ENCODE assay signal across 17 cellular contexts in genomic region chr17:50268632-50269287, GRCh38. TPM values are rescaled to one million over a fixed set of nuclear protein-coding genes. Genes with fewer than 3 reads are reported as not detected.
DNase-seq lines count a peak whose midpoint lies in the region; ATAC-seq and TF ChIP-seq lines count a peak whose summit lies in the region.
"Had no signal": no experiment of that assay in that cellular context is flagged by ENCODE, and none has a peak within 500 bp of the region (broad histone marks: within the 10 kb centered on the region; RNA-seq: fewer than 3 reads in every experiment).

No MANE protein-coding gene starts in this region.

- H3K4me1 Mint-ChIP-seq in activated CD4-positive, alpha-beta T cell treated with anti-CD3 and anti-CD28 coated beads for 36 hours, result peaks cover 5% of the 10 kb centered on the region
- peaks cover 9% of the 10 kb centered on the region for H3K4me1 Mint-ChIP-seq in stimulated activated effector memory CD8-positive, alpha-beta T cell treated with anti-CD3 and anti-CD28 coated beads, Interleukin-12 subunit alpha, Interleukin-12 subunit beta, amount 100 ng/mL, for 72 hours

- no peak overlapping the region for H3K4me3 Mint-ChIP-seq in activated CD4-positive, alpha-beta T cell treated with anti-CD3 and anti-CD28 coated beads for 36 hours
- no peak overlapping the region for H3K4me3 Mint-ChIP-seq in stimulated activated effector memory CD8-positive, alpha-beta T cell treated with anti-CD3 and anti-CD28 coated beads, Interleukin-12 subunit alpha, Interleukin-12 subunit beta, amount 100 ng/mL, for 72 hours
- H3K4me3 Mint-ChIP-seq: CD8-positive, alpha-beta memory T cell; effector memory CD8-positive, alpha-beta T cell; stimulated activated naive CD8-positive, alpha-beta T cell treated with anti-CD3 and anti-CD28 coated beads, Interleukin-15, amount 100 ng/mL, for 72 hours had no signal

- peaks cover 12% of the 10 kb centered on the region for H3K27me3 Mint-ChIP-seq in activated CD4-positive, alpha-beta T cell treated with anti-CD3 and anti-CD28 coated beads for 36 hours

- no peak for TF ChIP-seq EP300 in transverse colon (IDR thresholded peaks at IDR 0.05; ENCODE audit: low read depth)

- TF ChIP-seq POLR2A in transverse colon (IDR thresholded peaks at IDR 0.05), result no peak

- H3K36me3 ChIP-seq in transverse colon, result no peaks in the 10 kb centered on the region
- H3K36me3 ChIP-seq: pancreas, spleen had no signal

- POLR2A ChIA-PET in activated CD4-positive, alpha-beta T cell treated with anti-CD3 and anti-CD28 coated beads for 36 hours (lab: Charles Lee), result no interaction called here

- H3K4me3 ChIP-seq in cardiac fibroblast (replicated peaks in 1 of 2; ENCODE audit: low read depth in 2 of 2, low read length in 2 of 2) (no peak overlapping the region), transverse colon (no peak overlapping the region)
- H3K4me3 ChIP-seq: pancreas, spleen had no signal

- no peak for ATAC-seq in activated CD4-positive, alpha-beta T cell treated with anti-CD3 and anti-CD28 coated beads for 36 hours
- ATAC-seq in left lobe of liver (no peak), GM18511 (IDR thresholded peaks at IDR 0.05; ENCODE audit: unreplicated experiment) (no peak)
- ATAC-seq in stimulated activated effector memory CD8-positive, alpha-beta T cell treated with anti-CD3 and anti-CD28 coated beads, Interleukin-12 subunit alpha, Interleukin-12 subunit beta, amount 100 ng/mL, for 72 hours, result no peak
- ATAC-seq: effector memory CD8-positive, alpha-beta T cell; pancreas; stimulated activated naive CD8-positive, alpha-beta T cell treated with anti-CD3 and anti-CD28 coated beads, Interleukin-15, amount 100 ng/mL, for 72 hours had no signal

- intact Hi-C loops in activated CD4-positive, alpha-beta T cell treated with anti-CD3 and anti-CD28 coated beads for 36 hours (cut with DNase I, micrococcal nuclease), result no loop called here
- intact Hi-C loops in transverse colon (cut with DNase I; ENCODE audit: low total_unique reads), result no loop called here

- H3K27ac Mint-ChIP-seq in activated CD4-positive, alpha-beta T cell treated with anti-CD3 and anti-CD28 coated beads for 36 hours, result no peak overlapping the region
- no peak overlapping the region for H3K27ac Mint-ChIP-seq in stimulated activated effector memory CD8-positive, alpha-beta T cell treated with anti-CD3 and anti-CD28 coated beads, Interleukin-12 subunit alpha, Interleukin-12 subunit beta, amount 100 ng/mL, for 72 hours
- H3K27ac Mint-ChIP-seq: effector memory CD8-positive, alpha-beta T cell; stimulated activated naive CD8-positive, alpha-beta T cell treated with anti-CD3 and anti-CD28 coated beads, Interleukin-15, amount 100 ng/mL, for 72 hours had no signal

- WGBS in transverse colon (ENCODE audit: low coverage in 1 of 2), 2 donors, result 20 to 74% methylated on average over 1 to 9 of the region's 9 CpGs

- H3K27ac ChIP-seq in transverse colon, result no peak overlapping the region
- H3K27ac ChIP-seq: pancreas, spleen had no signal

- peaks cover 2% of the 10 kb centered on the region for H3K27me3 ChIP-seq in transverse colon
- H3K27me3 ChIP-seq: pancreas had no signal

- H3K9me3 Mint-ChIP-seq in activated CD4-positive, alpha-beta T cell treated with anti-CD3 and anti-CD28 coated beads for 36 hours (ENCODE audit: low read depth), result no peaks in the 10 kb centered on the region
- no peaks in the 10 kb centered on the region for H3K9me3 Mint-ChIP-seq in stimulated activated effector memory CD8-positive, alpha-beta T cell treated with anti-CD3 and anti-CD28 coated beads, Interleukin-12 subunit alpha, Interleukin-12 subunit beta, amount 100 ng/mL, for 72 hours
- H3K9me3 Mint-ChIP-seq: effector memory CD8-positive, alpha-beta T cell; stimulated activated naive CD8-positive, alpha-beta T cell treated with anti-CD3 and anti-CD28 coated beads, Interleukin-15, amount 100 ng/mL, for 72 hours had no signal

- peak; percentile 3 for DNase-seq in activated CD4-positive, alpha-beta T cell treated with anti-CD3 and anti-CD28 coated beads for 36 hours
- no peak for DNase-seq in activated CD4-positive, alpha-beta T cell treated with anti-CD3 and anti-CD28 coated beads, Interleukin-2, amount 50 U/mL, for 48 hours
- DNase-seq in cardiac fibroblast (ENCODE audit: low read depth in 2 of 2) (peak; percentile 27 to 58), left lobe of liver (ENCODE audit: low spot score) (peak; percentile 35), transverse colon (peak; percentile 4), germinal center (ENCODE audit: low spot score) (no peak)
- DNase-seq in stimulated activated effector memory CD8-positive, alpha-beta T cell treated with anti-CD3 and anti-CD28 coated beads, Interleukin-12 subunit alpha, Interleukin-12 subunit beta, amount 100 ng/mL, for 72 hours (ENCODE audit: low spot score in 2 of 2), result no peak
- DNase-seq: CD8-positive, alpha-beta memory T cell; effector memory CD8-positive, alpha-beta T cell; foreskin melanocyte; KBM-7; NCI-H1105; stimulated activated naive CD8-positive, alpha-beta T cell treated with anti-CD3 and anti-CD28 coated beads, Interleukin-15, amount 100 ng/mL, for 72 hours had no signal

- H3K9me3 ChIP-seq in transverse colon, result no peaks in the 10 kb centered on the region
- H3K9me3 ChIP-seq: pancreas, spleen had no signal

- H3K36me3 Mint-ChIP-seq in activated CD4-positive, alpha-beta T cell treated with anti-CD3 and anti-CD28 coated beads for 36 hours (ENCODE audit: low read depth), result no peaks in the 10 kb centered on the region
- no peaks in the 10 kb centered on the region for H3K36me3 Mint-ChIP-seq in stimulated activated effector memory CD8-positive, alpha-beta T cell treated with anti-CD3 and anti-CD28 coated beads, Interleukin-12 subunit alpha, Interleukin-12 subunit beta, amount 100 ng/mL, for 72 hours
- H3K36me3 Mint-ChIP-seq: CD8-positive, alpha-beta memory T cell had no signal

- in situ Hi-C loops in transverse colon (cut with MboI; ENCODE audit: low pct_ligation_motif_present in 1 of 4, low pct_unique_long_range_greater_than_20kb in 1 of 4, low sequenced_read_pairs in 3 of 4), result loop anchor here in 2 of 4 donors (5.0 to 10.0 kb wide), 2 partner anchors 61 to 64 kb away; partner anchors contain the start of gene COL1A1 (in 1 of the 2)

- TF ChIP-seq CTCF in cardiac fibroblast (IDR thresholded peaks at IDR 0.05; ENCODE audit: low read depth, low read length) (no peak), transverse colon (IDR thresholded peaks at IDR 0.05) (no peak)

- CTCF ChIA-PET in activated CD4-positive, alpha-beta T cell treated with anti-CD3 and anti-CD28 coated beads for 36 hours (lab: Charles Lee), result interaction anchor here (0.7 to 3.7 kb wide), 12 partner anchors 13 to 175 kb away, joined by 3 to 29 read pairs (median 4); partner anchors contain the start of gene COL1A1

- H3K4me1 ChIP-seq in transverse colon, result peaks cover 18 to 42% (median 30%) of the 10 kb centered on the region in 4 donors
- H3K4me1 ChIP-seq: pancreas had no signal

RNA-seq across cellular contexts. Expression of gene TMEM92, which starts 5.5 kb away (rescaled TPM):
- total RNA-seq in activated CD4-positive, alpha-beta T cell treated with anti-CD3 and anti-CD28 coated beads for 36 hours, result under 1 TPM; 0.23 TPM
- total RNA-seq in left lobe of liver (3.0 TPM), transverse colon (1 to 10 TPM in 2 of 4 donors, not detected in 2; 1.9 to 3.7 TPM)
- total RNA-seq: CD8-positive, alpha-beta memory T cell; mononuclear cell had no signal

Comparison
In these comparisons a context has a peak if more than half of its experiments do, and no peak if none do; other contexts are left out.
1. DNase-seq: peak in activated CD4-positive, alpha-beta T cell treated with anti-CD3 and anti-CD28 coated beads for 36 hours (single experiment), cardiac fibroblast (2 of 2), left lobe of liver (single experiment) and transverse colon (single experiment); none in activated CD4-positive, alpha-beta T cell treated with anti-CD3 and anti-CD28 coated beads, Interleukin-2, amount 50 U/mL, for 48 hours (0 of 2), germinal center (single experiment) and stimulated activated effector memory CD8-positive, alpha-beta T cell treated with anti-CD3 and anti-CD28 coated beads, Interleukin-12 subunit alpha, Interleukin-12 subunit beta, amount 100 ng/mL, for 72 hours (0 of 2).